Comparison of ENCODE assay signal across 1 cellular context in the genomic region with DNA sequence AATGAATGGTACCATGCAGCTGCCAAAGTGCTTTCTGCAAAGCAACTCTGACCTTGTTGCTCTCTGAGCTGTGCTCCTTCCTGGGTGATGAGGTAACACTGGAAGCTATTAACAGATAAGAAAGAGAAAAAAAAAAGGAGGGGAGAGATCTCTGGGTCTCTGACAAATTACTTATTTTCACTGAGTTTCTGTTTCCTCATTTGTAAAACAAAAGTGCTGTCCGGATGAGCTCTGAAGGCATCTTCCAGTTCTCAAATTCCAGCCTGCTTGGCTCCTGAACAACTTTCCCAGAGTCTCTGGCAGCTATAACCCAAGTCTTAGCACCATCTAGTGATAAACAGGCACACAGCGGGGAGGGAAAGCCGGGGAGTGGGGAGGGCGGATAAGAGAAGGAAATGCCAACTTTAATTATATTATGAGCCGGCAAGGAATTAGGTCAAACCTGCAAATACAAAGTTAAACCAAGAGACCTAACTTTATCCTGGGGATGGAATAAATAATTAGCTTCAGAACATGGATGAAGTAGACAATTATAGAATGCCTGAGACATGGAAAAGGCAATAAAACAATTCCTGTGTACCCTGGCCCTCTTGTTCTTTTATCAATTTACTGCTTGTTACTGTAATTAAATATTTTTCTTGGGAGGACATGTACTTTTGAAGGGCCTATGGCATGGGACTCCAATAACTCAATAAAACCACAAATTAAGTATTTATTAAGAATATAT.
TF ChIP-seq lines count a peak whose summit lies in the region.

No MANE protein-coding gene starts in this region.

TF ChIP-seq in WTC11, 78 proteins besides CTCF, POLR2A, EP300 and RAD21 (continued from another document):
- TF ChIP-seq GABPB1 (CRISPR knock-in tag; IDR thresholded peaks at IDR 0.05): peak; percentile 27; the same call in 1 of the 2 replicates
